In genomic region chr6:131946992-131947955, GRCh38 we compare ENCODE assay signal across 17 cellular contexts. TPM values are rescaled to one million over a fixed set of nuclear protein-coding genes. Genes with fewer than 3 reads are reported as not detected.
DNase-seq lines count a peak whose midpoint lies in the region; ATAC-seq, FAIRE-seq and TF ChIP-seq lines count a peak whose summit lies in the region.
"Had no signal": no experiment of that assay in that cellular context is flagged by ENCODE, and none has a peak within 500 bp of the region (broad histone marks: within the 10 kb centered on the region; RNA-seq: fewer than 3 reads in every experiment).

No MANE protein-coding gene starts in this region.

- peaks cover 3% of the 10 kb centered on the region for H3K4me1 ChIP-seq in IMR-90 (ENCODE audit: control insufficient read depth, insufficient read depth, low read length)
- peaks cover 20% of the 10 kb centered on the region for H3K4me1 ChIP-seq in muscle layer of colon (ENCODE audit: insufficient read depth, low read length)

- in situ Hi-C loops in IMR-90 (cut with MboI; ENCODE audit: low sequenced_read_pairs), result no loop called here

- 0 out of 2 replicates have a peak, but pooled peaks cover 2% of the 10 kb centered on the region for H3K9me1 ChIP-seq in IMR-90 (ENCODE audit: insufficient read depth, low read length)

- H3K9me3 ChIP-seq in IMR-90 (ENCODE audit: control insufficient read depth, insufficient read depth, low read length) (no peaks in the 10 kb centered on the region), muscle layer of colon (ENCODE audit: low read length) (no peaks in the 10 kb centered on the region)
- H3K9me3 ChIP-seq: HAP-1, heart right ventricle had no signal

- H3K79me1 ChIP-seq in IMR-90 (ENCODE audit: low read depth in 1 of 2, low read length in 2 of 2), result peaks cover 0 to 22% of the 10 kb centered on the region in 2 experiments; a peak in 2 of 4 replicates

- DNase-seq in A172 (ENCODE audit: low spot score) (peak; percentile 55), IMR-90 (peak; percentile 84), dedifferentiated amniotic fluid mesenchymal stem cell (ENCODE audit: extremely low spot score) (peak; percentile 77), SW480 (ENCODE audit: low spot score) (no peak), GM12892 (ENCODE audit: insufficient read length) (no peak)
- DNase-seq: central memory CD4-positive, alpha-beta T cell; heart right ventricle; naive B cell; NCI-H1105 treated with DMSO at 0.1 percent for 48 hours; NCI-H774; stimulated activated CD4-positive, alpha-beta T cell treated with anti-CD3 and anti-CD28 coated beads, Interleukin-4, amount 100 ng/mL, for 1 hour; substantia nigra had no signal

- ATAC-seq in IMR-90 (ENCODE audit: low read depth) (no peak), HG03196 (IDR thresholded peaks at IDR 0.05; ENCODE audit: unreplicated experiment) (no peak), HG02798 (IDR thresholded peaks at IDR 0.05; ENCODE audit: poor library complexity, unreplicated experiment) (no peak)
- ATAC-seq: heart right ventricle had no signal

- no peak overlapping the region for H3K18ac ChIP-seq in IMR-90 (ENCODE audit: low read depth, low read length)

- TF ChIP-seq CTCF in IMR-90 (conservative IDR thresholded peaks at IDR 0.05; ENCODE audit: low read depth, low read length), result no peak

- dilution Hi-C loops in IMR-90 (cut with HindIII; ENCODE audit: low sequenced_read_pairs, unreplicated experiment), result no loop called here

- peak overlapping the region; percentile 8; the same call in 1 of the 2 replicates for H3K4me3 ChIP-seq in IMR-90 (ENCODE audit: insufficient read depth, low read depth, low read length)
- no peak overlapping the region for H3K4me3 ChIP-seq in muscle layer of colon (ENCODE audit: low read depth in 1 of 2, low read length in 2 of 2)
- H3K4me3 ChIP-seq: HAP-1 had no signal

- TF ChIP-seq POLR2A in IMR-90 (IDR thresholded peaks at IDR 0.05; ENCODE audit: low read depth, low read length) (peak; percentile 85), GM12892 (IDR thresholded peaks at IDR 0.05; ENCODE audit: low read depth, low read length) (no peak)

- no peak overlapping the region for H4K8ac ChIP-seq in IMR-90 (ENCODE audit: low read depth in 2 of 2, low read length in 2 of 2)

- TF ChIP-seq RAD21 in IMR-90 (IDR thresholded peaks at IDR 0.05; ENCODE audit: low read length), result no peak

- no peak overlapping the region for H2BK120ac ChIP-seq in IMR-90 (ENCODE audit: low read depth, low read length)

- no peak overlapping the region for H2BK5ac ChIP-seq in IMR-90 (ENCODE audit: low read depth, low read length, poor library complexity, severe bottlenecking)

- H3K23ac ChIP-seq in IMR-90 (ENCODE audit: low read depth, low read length), result no peak overlapping the region

- H3K56ac ChIP-seq in IMR-90 (ENCODE audit: extremely low read depth, insufficient read depth, low read length), result no peak overlapping the region

- H4K91ac ChIP-seq in IMR-90 (ENCODE audit: insufficient read depth, low read depth, low read length), result no peak overlapping the region

- BruUV-seq in IMR-90 (replicated peaks; lab: Mats Ljungman, UMichigan), result no TSS peak

- peak overlapping the region; percentile 4 for H3K4me2 ChIP-seq in IMR-90 (ENCODE audit: low read depth, low read length)

- no peak overlapping the region for H2AK9ac ChIP-seq in IMR-90 (replicated peaks; ENCODE audit: low read depth, low read length, poor library complexity)

- POLR2A ChIA-PET in IMR-90 (lab: Charles Lee; ENCODE audit: unreplicated experiment), result interaction anchor here (0.6 to 2.2 kb wide), 8 partner anchors 9 to 1700 kb away, joined by 3 to 7 read pairs (median 3); no protein-coding TSS in a partner anchor

- FAIRE-seq in GM12892 (lab: Jason Lieb, UNC), result no peak

- CTCF ChIA-PET in IMR-90 (lab: Yijun Ruan, JAX), result interaction anchor here (0.8 kb wide), 1 partner anchor 333 kb away, joined by 3 read pairs; no protein-coding TSS in a partner anchor

- no peak overlapping the region for H2BK15ac ChIP-seq in IMR-90 (ENCODE audit: low read depth, low read length)

- no peak overlapping the region for H2AK5ac ChIP-seq in IMR-90 (ENCODE audit: low read depth, low read length)

- H4K20me1 ChIP-seq in IMR-90 (ENCODE audit: insufficient read depth, low read length), result peaks cover 47% of the 10 kb centered on the region

- no peak overlapping the region for H2BK20ac ChIP-seq in IMR-90 (ENCODE audit: low read depth, low read length)

- H3K9ac ChIP-seq in IMR-90 (ENCODE audit: low read depth, low read length), result no peak overlapping the region
- no peak overlapping the region for H3K9ac ChIP-seq in muscle layer of colon (ENCODE audit: low read length)

- no peaks in the 10 kb centered on the region for H3K27me3 ChIP-seq in IMR-90 (ENCODE audit: control insufficient read depth, insufficient read depth, low read length)
- H3K27me3 ChIP-seq in muscle layer of colon (ENCODE audit: control insufficient read depth in 1 of 2, insufficient read depth in 2 of 2, low read length in 2 of 2), result no peaks in the 10 kb centered on the region

- peak overlapping the region; percentile 16; the same call in 1 of the 2 replicates for H3K27ac ChIP-seq in IMR-90 (ENCODE audit: insufficient read depth, low read length)
- H3K27ac ChIP-seq in muscle layer of colon (ENCODE audit: low read depth, low read length), result peak overlapping the region; percentile 24

- H3K14ac ChIP-seq in IMR-90 (replicated peaks; ENCODE audit: low read depth, low read length), result no peak overlapping the region

- H3K4ac ChIP-seq in IMR-90 (ENCODE audit: low read depth, low read length), result no peak overlapping the region

- intact Hi-C loops in IMR-90 (cut with micrococcal nuclease), result no loop called here

- WGBS in IMR-90 (ENCODE audit: extremely low coverage in 2 of 2, insufficient read length in 1 of 2), 2 experiments, result 60% methylated on average over 1 of the region's 6 CpGs; no CpG with 5 or more reads in 1 of the 2 experiments

- H3K36me3 ChIP-seq in IMR-90 (ENCODE audit: control insufficient read depth, insufficient read depth, low read length) (peaks cover 16% of the 10 kb centered on the region), muscle layer of colon (ENCODE audit: insufficient read depth, low read length) (peaks cover 6% of the 10 kb centered on the region)

- H2AFZ ChIP-seq in IMR-90 (replicated peaks; ENCODE audit: low read length, poor library complexity), result no peak overlapping the region

- H4K5ac ChIP-seq in IMR-90 (ENCODE audit: low read depth, low read length), result no peak overlapping the region

TF ChIP-seq in IMR-90, 13 proteins besides CTCF, POLR2A, EP300 and RAD21:
- peak; percentile 32; the same call in 1 of the 2 replicates for TF ChIP-seq USF2 (IDR thresholded peaks at IDR 0.05; ENCODE audit: low read depth, low read length)
- TF ChIP-seq NFE2L2 (IDR thresholded peaks at IDR 0.05; ENCODE audit: low read depth, low read length), result peak; percentile 46; the same call in 1 of the 2 replicates
- no peak for TF ChIP-seq RCOR1 (IDR thresholded peaks at IDR 0.05; ENCODE audit: insufficient replicate concordance, low read length)
- no peak for TF ChIP-seq ELK1 (IDR thresholded peaks at IDR 0.05; ENCODE audit: borderline replicate concordance, low read depth, low read length)
- peak; percentile 74; the same call in 1 of the 2 replicates for TF ChIP-seq MAZ (IDR thresholded peaks at IDR 0.05; ENCODE audit: borderline replicate concordance, low read depth, low read length)
- TF ChIP-seq CHD1 (IDR thresholded peaks at IDR 0.05; ENCODE audit: low read depth, low read length), result peak; percentile 88; the same call in 1 of the 2 replicates
- peak; percentile 35 for TF ChIP-seq BHLHE40 (IDR thresholded peaks at IDR 0.05; ENCODE audit: low read depth, low read length)
- peak; percentile 37; the same call in 1 of the 2 replicates for TF ChIP-seq CEBPB (IDR thresholded peaks at IDR 0.05; ENCODE audit: low read depth, low read length)
TF ChIP-seq in IMR-90: peak in this region for 6.

RNA-seq across cellular contexts. Expression of gene CCN2, which starts 3.9 kb away (rescaled TPM):
- 42.1 and 42.6 TPM in 2 replicates for total RNA-seq in A172 (2014; rRNA removed; shearing (Covaris generic))
- total RNA-seq in IMR-90 (2012; rRNA removed), result 148 and 211 TPM in 2 replicates
- polyA plus RNA-seq in IMR-90 (2012; rRNA removed), result 1,205 and 1,345 TPM in 2 replicates
- 703 and 2,182 TPM in 2 replicates for polyA plus RNA-seq in IMR-90 (2012; cell fraction: cytosol; rRNA removed)
- 1,717 and 1,819 TPM in 2 replicates for polyA plus RNA-seq in IMR-90 (2012; cell fraction: nucleus; rRNA removed; ENCODE audit: low replicate concordance)
- polyA plus RNA-seq in GM12892 (2012; ENCODE audit: missing spikeins), result not detected
- total RNA-seq: T-helper 1 cell treated with Interleukin-12 subunit alpha and Interleukin-12 subunit beta and Interleukin-4 antibody, amounts not matched to agents 30 ng/mL and 1 ng/mL, for 36 hours had no signal

Comparison
In these comparisons a context has a peak if more than half of its experiments do, and no peak if none do; other contexts are left out.
1. DNase-seq: peak in A172 (single experiment), IMR-90 (single experiment) and dedifferentiated amniotic fluid mesenchymal stem cell (single experiment); none in SW480 (single experiment) and GM12892 (single experiment).